7 cellular contexts compared by ENCODE assay signal in genomic region chr5:52989025-52989780, GRCh38. TPM values are rescaled to one million over a fixed set of nuclear protein-coding genes. Genes with fewer than 3 reads are reported as not detected.
A peak's percentile ranks its signal among the peaks of the same experiment; 100 is the strongest.
DNase-seq lines count a peak whose midpoint lies in the region; ATAC-seq, FAIRE-seq and TF ChIP-seq lines count a peak whose summit lies in the region.

Gene ITGA2 (plus strand): TSS chr5:52989352. CDS start chr5:52989469, 117 bp downstream.

- no peaks in the 10 kb centered on the region for H3K79me2 ChIP-seq in K562 (ENCODE audit: control insufficient read depth, insufficient read depth, low read length)

- no peak for TF ChIP-seq POLR2A in K562 (conservative IDR thresholded peaks at IDR 0.05)
- TF ChIP-seq POLR2A in gastrocnemius medialis (IDR thresholded peaks at IDR 0.05): no peak

- peak within 1 kb of the TSS in 1 of 2 experiments; percentile 73; a peak in 2 of 4 replicates for H3K9ac ChIP-seq in K562 (ENCODE audit: insufficient read depth in 1 of 2, low read depth in 2 of 2, low read length in 2 of 2)
- peak within 1 kb of the TSS; percentile 73 for H3K9ac ChIP-seq in iPS-15b (ENCODE audit: low read depth, low read length)

- no peaks in the 10 kb centered on the region for H3K9me1 ChIP-seq in K562 (ENCODE audit: control insufficient read depth, insufficient read depth, low read length)

- 2% methylated on average over 30 of the region's 64 CpGs for WGBS in K562 (ENCODE audit: insufficient coverage, low coverage, missing lambda C conversion rate)

- peak; percentile 53 to 66 for DNase-seq in SJSA1 (ENCODE audit: low read depth in 1 of 2, low spot score in 2 of 2)
- peak; percentile 39 to 59 (median 46) for DNase-seq in K562 (ENCODE audit: extremely low read depth in 1 of 4, low spot score in 3 of 4)
- peak in 1 of 2 donors; percentile 12 for DNase-seq in gastrocnemius medialis
- no peak for DNase-seq in dedifferentiated amniotic fluid mesenchymal stem cell (ENCODE audit: extremely low spot score)

- H3K4me3 ChIP-seq in SJSA1 (peak within 1 kb of the TSS; percentile 61), K562 (peak within 1 kb of the TSS; percentile 30), iPS-15b (ENCODE audit: low read depth, low read length) (peak within 1 kb of the TSS; percentile 91), gastrocnemius medialis (peak within 1 kb of the TSS; percentile 55 to 70 (median 60))

- TF ChIP-seq RAD21 in K562 (CRISPR knock-in tag; conservative IDR thresholded peaks at IDR 0.05 in 1 of 2, IDR thresholded peaks at IDR 0.05 in 1 of 2): no peak

- CTCF ChIA-PET in K562 (lab: Yijun Ruan, JAX; ENCODE audit: low intra/inter-chr PET ratio): no interaction called here

- TF ChIP-seq CTCF in K562 (IDR thresholded peaks at IDR 0.05 in 2 of 3, conservative IDR thresholded peaks at IDR 0.05 in 1 of 3; ENCODE audit: insufficient read depth in 2 of 3, low read depth in 1 of 3, low read length in 3 of 3): no peak
- no peak for TF ChIP-seq CTCF in gastrocnemius medialis (IDR thresholded peaks at IDR 0.05 in 4 of 5, conservative IDR thresholded peaks at IDR 0.05 in 1 of 5)

- ATAC-seq in GM18873 (IDR thresholded peaks at IDR 0.05; ENCODE audit: low FRiP score, unreplicated experiment): peak; percentile 54
- peak; percentile 63 for ATAC-seq in HG03045 (IDR thresholded peaks at IDR 0.05; ENCODE audit: unreplicated experiment)
- peak; percentile 94 for ATAC-seq in K562
- peak in 1 of 2 donors; percentile 53 for ATAC-seq in gastrocnemius medialis

- no peaks in the 10 kb centered on the region for H4K20me1 ChIP-seq in K562 (replicated peaks; ENCODE audit: control insufficient read depth, insufficient read depth, low read length)

- peak within 1 kb of the TSS; percentile 34 for H3K27ac ChIP-seq in SJSA1
- H3K27ac ChIP-seq in K562 (ENCODE audit: extremely low read depth, low read depth, low read length): no peak within 1 kb of the TSS
- H3K27ac ChIP-seq in gastrocnemius medialis: no peak within 1 kb of the TSS

- H3K27me3 ChIP-seq in SJSA1 (replicated peaks) (no peaks in the 10 kb centered on the region), K562 (ENCODE audit: control insufficient read depth in 2 of 2, insufficient read depth in 2 of 2, low read length in 2 of 2) (peaks cover 17 to 21% of the 10 kb centered on the region in 2 experiments; a peak in 4 of 5 replicates), iPS-15b (ENCODE audit: control insufficient read depth, insufficient read depth, low read length) (peaks cover 27% of the 10 kb centered on the region), gastrocnemius medialis (peaks cover 3 to 10% (median 5%) of the 10 kb centered on the region in 3 donors)

- FAIRE-seq in K562 (lab: Jason Lieb, UNC): no peak

- no peaks in the 10 kb centered on the region for H3K9me3 ChIP-seq in SJSA1 (replicated peaks)
- H3K9me3 ChIP-seq in K562 (replicated peaks; ENCODE audit: control insufficient read depth, insufficient read depth, low read depth, low read length): no peaks in the 10 kb centered on the region
- no peaks in the 10 kb centered on the region for H3K9me3 ChIP-seq in iPS-15b (ENCODE audit: control insufficient read depth, insufficient read depth, low read length)
- no peaks in the 10 kb centered on the region for H3K9me3 ChIP-seq in gastrocnemius medialis

- TF ChIP-seq EP300 in K562 (IDR thresholded peaks at IDR 0.05; ENCODE audit: low read length): no peak

- peaks cover 5% of the 10 kb centered on the region; the same call in 1 of the 2 replicates for H3K36me3 ChIP-seq in SJSA1
- H3K36me3 ChIP-seq in K562 (ENCODE audit: control insufficient read depth, insufficient read depth, low read length): no peaks in the 10 kb centered on the region
- no peaks in the 10 kb centered on the region for H3K36me3 ChIP-seq in iPS-15b (ENCODE audit: control insufficient read depth, insufficient read depth, low read length)
- no peaks in the 10 kb centered on the region for H3K36me3 ChIP-seq in gastrocnemius medialis

- peak within 1 kb of the TSS; percentile 64 for H2AFZ ChIP-seq in K562 (ENCODE audit: low read depth, low read length)

- POLR2A ChIA-PET in K562 (lab: Yijun Ruan, JAX): no interaction called here

- in situ Hi-C loops in K562 (cut with MboI): no loop called here
- in situ Hi-C loops in gastrocnemius medialis (cut with MboI; ENCODE audit: low sequenced_read_pairs in 4 of 4): no loop called here

- H3K4me1 ChIP-seq in SJSA1 (replicated peaks): peaks cover 34% of the 10 kb centered on the region
- H3K4me1 ChIP-seq in K562 (replicated peaks in 1 of 2; ENCODE audit: control insufficient read depth in 2 of 2, insufficient read depth in 2 of 2, low read length in 2 of 2): peaks cover 0 to 14% of the 10 kb centered on the region in 2 experiments; a peak in 2 of 5 replicates
- no peaks in the 10 kb centered on the region for H3K4me1 ChIP-seq in iPS-15b (ENCODE audit: control insufficient read depth, insufficient read depth, low read length)
- H3K4me1 ChIP-seq in gastrocnemius medialis: peaks cover 4 to 10% of the 10 kb centered on the region in 2 donors

- H3K4me2 ChIP-seq in K562 (ENCODE audit: insufficient read depth, low read length): peak within 1 kb of the TSS; percentile 65

- intact Hi-C loops in K562 (cut with micrococcal nuclease): no loop called here
- intact Hi-C loops in gastrocnemius medialis (cut with DNase I; ENCODE audit: low total_unique reads): no loop called here

- BruUV-seq in K562 (replicated peaks; lab: Mats Ljungman, UMichigan): no TSS peak

TF ChIP-seq in K562, 482 proteins besides CTCF, POLR2A, EP300 and RAD21:
- no peak for TF ChIP-seq ZNF24 (IDR thresholded peaks at IDR 0.05)
- TF ChIP-seq HNRNPLL (IDR thresholded peaks at IDR 0.05; ENCODE audit: low read depth, low read length, poor library complexity, severe bottlenecking): peak; percentile 68

RNA-seq across cellular contexts. Expression of gene ITGA2, which starts in this region (rescaled TPM):
- total RNA-seq in SJSA1 (2014; rRNA removed; shearing (Covaris generic)): 3.2 and 5.2 TPM in 2 replicates
- 0.05 TPM in 1 of 2 replicates, not detected in the other for total RNA-seq in K562 (2011; cell fraction: chromatin; rRNA removed; ENCODE audit: low replicate concordance)
- not detected in 2 replicates for total RNA-seq in K562 (2011; cell fraction: nucleolus; rRNA removed)
- 0.07 and 0.08 TPM in 2 replicates for total RNA-seq in K562 (2011; cell fraction: nucleoplasm; rRNA removed)
- 0.04 TPM in 1 of 2 replicates, not detected in the other for total RNA-seq in K562 (2014; rRNA removed)
- total RNA-seq in K562 (2014; rRNA removed; fragmentation: Illumina TruSeq; extraction: Trizol): not detected in 2 replicates
- not detected in 2 replicates for total RNA-seq in K562 (2015; rRNA removed; fragmentation: Illumina TruSeq; extraction: Trizol)
- 0.09 and 0.11 TPM in 2 replicates for total RNA-seq in K562 (2021)
- 0.01 TPM in 2 replicates for polyA plus RNA-seq in K562 (2011; rRNA removed)
- polyA plus RNA-seq in K562 (2011; cell fraction: cytosol; rRNA removed): 0.01 and 0.04 TPM in 2 replicates
- polyA plus RNA-seq in K562 (2011; cell fraction: nucleus; rRNA removed): 0.04 TPM in 1 of 2 replicates, not detected in the other
- 0.03 and 0.04 TPM in 2 replicates for polyA plus RNA-seq in K562 (2012)
- polyA plus RNA-seq in K562 (2014; fragmentation: Illumina TruSeq; extraction: Trizol): not detected in 2 replicates
- polyA plus RNA-seq in K562 (2014; fragmentation: Nextera tagmentation; extraction: Ambion mirVana): under 1 TPM in 1 of 2 experiments, not detected in 1; 0.01 TPM
- polyA plus RNA-seq in K562 (2014; rRNA removed): 0.04 and 0.05 TPM in 2 replicates
- 0.12 TPM in 1 of 2 replicates, not detected in the other for polyA minus RNA-seq in K562 (2011; rRNA and poly(A)+ RNA removed)
- polyA minus RNA-seq in K562 (2011; cell fraction: cytosol; rRNA and poly(A)+ RNA removed): 0.46 TPM in 1 of 2 replicates, not detected in the other
- under 0.01 TPM in 2 replicates for polyA minus RNA-seq in K562 (2011; cell fraction: nucleus; rRNA and poly(A)+ RNA removed)
- under 1 TPM; 0.07 to 0.41 (median 0.24) TPM for total RNA-seq in gastrocnemius medialis

Comparison
In these comparisons a context has a peak if more than half of its experiments do, and no peak if none do; other contexts are left out.
1. Peak in DNase-seq, ATAC-seq, H3K4me3 ChIP-seq and H3K4me2 ChIP-seq in K562; RNA of the gene not detected or under 1 TPM.
2. H3K4me3 ChIP-seq: peak in every context shown above with its lines; median percentile 91 in iPS-15b; 61 in SJSA1; 60 in gastrocnemius medialis; 30 in K562.